In the genomic region with DNA sequence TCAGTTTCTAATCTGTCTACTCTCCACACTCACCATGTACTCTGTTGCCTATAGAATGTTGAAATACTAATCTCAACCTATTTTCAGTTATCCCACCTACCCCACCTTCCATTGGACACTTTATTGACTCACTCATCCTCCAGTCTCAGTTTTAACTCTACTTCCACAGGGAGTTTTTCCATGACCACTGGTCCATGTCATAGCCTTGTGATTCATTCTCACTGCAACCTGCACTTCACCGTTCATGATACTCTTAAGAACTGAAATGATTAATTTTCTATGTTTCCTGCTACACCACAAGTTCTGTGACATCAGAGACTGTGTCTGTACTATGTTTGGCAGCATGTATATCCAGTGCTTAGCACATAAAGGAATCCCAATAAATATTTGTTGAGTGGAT, we compare ENCODE assay signal across 29 cellular contexts.
"Had no signal": no experiment of that assay in that cellular context is flagged by ENCODE, and none has a peak within 500 bp of the region (broad histone marks: within the 10 kb centered on the region; RNA-seq: fewer than 3 reads in every experiment).

No MANE protein-coding gene starts in this region.

- H3K27ac Mint-ChIP-seq: activated CD8-positive, alpha-beta T cell treated with anti-CD3 and anti-CD28 coated beads for 36 hours; activated naive CD8-positive, alpha-beta T cell treated with anti-CD3 and anti-CD28 coated beads for 36 hours; activated T-helper 2 cell treated with anti-CD3 and anti-CD28 coated beads, Interferon-gamma antibody, Interleukin-2, Interleukin-4, amounts not matched to agents 10 μg/mL and 5 μg/mL and 100 μg/mL, durations not matched to agents 14 hours and 24 hours and 36 hours; brain; naive B cell; stimulated activated effector memory CD8-positive, alpha-beta T cell treated with anti-CD3 and anti-CD28 coated beads, Interleukin-12 subunit alpha, Interleukin-12 subunit beta, amount 100 ng/mL, for 72 hours; stimulated activated naive CD8-positive, alpha-beta T cell treated with anti-CD3 and anti-CD28 coated beads, Interleukin-15, Interleukin-2, amounts not matched to agents 100 ng/mL and 50 ng/mL, for 24 hours; T-helper 17 cell; type B pancreatic cell; WTC11 had no signal

- H3K27me3 Mint-ChIP-seq: brain, naive B cell had no signal

- H3K4me1 ChIP-seq: adrenal gland, ascending aorta, gastroesophageal sphincter, lower lobe of right lung, pancreas, prostate gland, sigmoid colon, vagina had no signal

- H3K9me3 ChIP-seq: adrenal gland, ascending aorta, gastroesophageal sphincter, lower lobe of right lung, pancreas, prostate gland, sigmoid colon, vagina had no signal

- H3K4me1 Mint-ChIP-seq: activated naive CD8-positive, alpha-beta T cell treated with anti-CD3 and anti-CD28 coated beads for 36 hours; brain; naive B cell; stimulated activated effector memory CD8-positive, alpha-beta T cell treated with anti-CD3 and anti-CD28 coated beads, Interleukin-12 subunit alpha, Interleukin-12 subunit beta, amount 100 ng/mL, for 72 hours; T-helper 17 cell; WTC11 had no signal

- H3K27ac ChIP-seq: adrenal gland, ascending aorta, gastroesophageal sphincter, lower lobe of right lung, pancreas, prostate gland, sigmoid colon, vagina had no signal

- H3K36me3 ChIP-seq: adrenal gland, ascending aorta, gastroesophageal sphincter, lower lobe of right lung, pancreas, prostate gland, sigmoid colon, vagina had no signal

- H3K9me3 Mint-ChIP-seq: activated CD8-positive, alpha-beta T cell treated with anti-CD3 and anti-CD28 coated beads for 36 hours; activated naive CD8-positive, alpha-beta T cell treated with anti-CD3 and anti-CD28 coated beads for 36 hours; activated T-helper 2 cell treated with anti-CD3 and anti-CD28 coated beads, Interferon-gamma antibody, Interleukin-2, Interleukin-4, amounts not matched to agents 10 μg/mL and 5 μg/mL and 100 μg/mL, durations not matched to agents 14 hours and 24 hours and 36 hours; stimulated activated effector memory CD8-positive, alpha-beta T cell treated with anti-CD3 and anti-CD28 coated beads, Interleukin-12 subunit alpha, Interleukin-12 subunit beta, amount 100 ng/mL, for 72 hours; stimulated activated naive CD8-positive, alpha-beta T cell treated with anti-CD3 and anti-CD28 coated beads, Interleukin-15, Interleukin-2, amounts not matched to agents 100 ng/mL and 50 ng/mL, for 24 hours had no signal

- H3K27me3 ChIP-seq: adrenal gland, ascending aorta, gastroesophageal sphincter, pancreas, sigmoid colon, vagina had no signal

- H3K4me3 Mint-ChIP-seq: activated CD8-positive, alpha-beta T cell treated with anti-CD3 and anti-CD28 coated beads for 36 hours; activated naive CD8-positive, alpha-beta T cell treated with anti-CD3 and anti-CD28 coated beads for 36 hours; brain; naive B cell; stimulated activated effector memory CD8-positive, alpha-beta T cell treated with anti-CD3 and anti-CD28 coated beads, Interleukin-12 subunit alpha, Interleukin-12 subunit beta, amount 100 ng/mL, for 72 hours; stimulated activated naive CD8-positive, alpha-beta T cell treated with anti-CD3 and anti-CD28 coated beads, Interleukin-15, Interleukin-2, amounts not matched to agents 100 ng/mL and 50 ng/mL, for 24 hours; T-helper 17 cell; type B pancreatic cell; WTC11 had no signal

- H3K4me3 ChIP-seq: adrenal gland, ascending aorta, gastroesophageal sphincter, lower lobe of right lung, pancreas, prostate gland, sigmoid colon, vagina had no signal

- DNase-seq: activated CD4-positive, alpha-beta T cell treated with anti-CD3 and anti-CD28 coated beads for 1 hour; activated CD4-positive, alpha-beta T cell treated with anti-CD3 and anti-CD28 coated beads, Interleukin-2, amount 50 U/mL, for 1 hour; activated CD8-positive, alpha-beta T cell treated with anti-CD3 and anti-CD28 coated beads for 36 hours; activated naive CD4-positive, alpha-beta T cell; activated naive CD8-positive, alpha-beta T cell treated with anti-CD3 and anti-CD28 coated beads for 36 hours; activated T-cell treated with anti-CD3 and anti-CD28 coated beads, Interleukin-2, amount 50 U/mL, for 48 hours; adrenal gland; caudate nucleus; cortex of kidney; head of caudate nucleus; hippocampal formation; lower lobe of right lung; naive B cell; nucleus accumbens; pancreas; sigmoid colon; small intestine; stimulated activated CD4-positive, alpha-beta T cell treated with anti-CD3 and anti-CD28 coated beads, Interleukin-4, amount 100 ng/mL, for 24 hours; T-helper 17 cell had no signal

- H3K36me3 Mint-ChIP-seq: activated naive CD8-positive, alpha-beta T cell treated with anti-CD3 and anti-CD28 coated beads for 36 hours; brain; naive B cell; stimulated activated effector memory CD8-positive, alpha-beta T cell treated with anti-CD3 and anti-CD28 coated beads, Interleukin-12 subunit alpha, Interleukin-12 subunit beta, amount 100 ng/mL, for 72 hours; type B pancreatic cell; WTC11 had no signal
